22 cellular contexts compared by ENCODE assay signal in the genomic region with DNA sequence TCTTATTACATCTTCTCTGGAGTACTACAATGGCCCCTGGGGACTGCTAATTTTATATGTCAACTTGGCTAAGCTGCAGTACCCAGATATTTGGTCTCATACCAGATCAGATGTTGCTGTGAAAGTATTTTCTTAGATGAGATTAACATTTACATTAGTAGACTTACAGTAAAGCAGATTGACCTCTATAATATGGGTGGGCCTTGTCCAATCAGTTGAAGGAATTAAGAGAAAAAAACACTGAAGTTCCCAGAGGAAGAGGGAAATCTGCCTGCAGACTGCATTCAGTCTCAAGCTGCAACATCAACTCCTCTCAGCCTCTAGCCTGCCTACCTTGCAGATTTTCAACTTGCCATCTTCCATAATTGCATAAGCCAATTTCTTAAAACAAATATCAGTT.
A peak's percentile ranks its signal among the peaks of the same experiment; 100 is the strongest.
DNase-seq lines count a peak whose midpoint lies in the region; ATAC-seq, FAIRE-seq and TF ChIP-seq lines count a peak whose summit lies in the region.
"Had no signal": no experiment of that assay in that cellular context is flagged by ENCODE, and none has a peak within 500 bp of the region (broad histone marks: within the 10 kb centered on the region; RNA-seq: fewer than 3 reads in every experiment).

No MANE protein-coding gene starts in this region.

- H3K4me2 ChIP-seq in K562 (ENCODE audit: insufficient read depth, low read length), result no peak overlapping the region
- H3K4me2 ChIP-seq: A549; BLaER1 treated with 17β-estradiol and CSF1 and Interleukin-3, amounts not matched to agents 10 nM and 100 nM had no signal

- BruUV-seq in K562 (replicated peaks; lab: Mats Ljungman, UMichigan), result no TSS peak

- no peaks in the 10 kb centered on the region for H3K9me1 ChIP-seq in K562 (ENCODE audit: control insufficient read depth, insufficient read depth, low read length)

- H3K27me3 Mint-ChIP-seq in T-cell, result peaks cover 9 to 14% of the 10 kb centered on the region in 2 donors

- intact Hi-C loops in K562 (cut with micrococcal nuclease), result no loop called here

- POLR2A ChIA-PET in K562 (lab: Yijun Ruan, JAX) (interaction anchor here (1.0 kb wide), 1 partner anchor 14 kb away, joined by 3 read pairs; no protein-coding TSS in a partner anchor), T-cell (lab: Charles Lee) (no interaction called here)

- no peak overlapping the region for H3K27ac ChIP-seq in K562 (ENCODE audit: extremely low read depth, low read depth, low read length)
- H3K27ac ChIP-seq: 22Rv1; BLaER1 treated with 17β-estradiol and CSF1 and Interleukin-3, amounts not matched to agents 10 nM and 100 nM; C4-2B had no signal

- CTCF ChIA-PET in K562 (lab: Yijun Ruan, JAX; ENCODE audit: low intra/inter-chr PET ratio) (no interaction called here), T-cell (lab: Charles Lee) (no interaction called here)

- no peak for TF ChIP-seq POLR2A in K562 (conservative IDR thresholded peaks at IDR 0.05)

- DNase-seq in NCI-H82 (lab: John Stamatoyannopoulos, UW), result peak; percentile 14
- DNase-seq in NCI-H82 treated with DMSO at 0.1 percent for 48 hours (lab: John Stamatoyannopoulos, UW; ENCODE audit: unreplicated experiment), result no peak
- DNase-seq in K562 (ENCODE audit: extremely low read depth in 1 of 4, low spot score in 3 of 4), result no peak
- peak; percentile 9 for DNase-seq in islet precursor cell
- DNase-seq in H4 (ENCODE audit: low spot score), result no peak
- DNase-seq in T-cell, result no peak
- DNase-seq: AML-193; Caco-2; Calu3; CD4-positive, alpha-beta T cell; CD8-positive, alpha-beta T cell; DMS79 treated with DMSO at 0.1 percent for 48 hours; GF-D8 had no signal

- TF ChIP-seq CTCF in K562 (IDR thresholded peaks at IDR 0.05 in 2 of 3, conservative IDR thresholded peaks at IDR 0.05 in 1 of 3; ENCODE audit: insufficient read depth in 2 of 3, low read depth in 1 of 3, low read length in 3 of 3), result no peak

- no peak for TF ChIP-seq EP300 in K562 (IDR thresholded peaks at IDR 0.05; ENCODE audit: low read length)

- no peaks in the 10 kb centered on the region for H3K36me3 Mint-ChIP-seq in T-cell
- H3K36me3 Mint-ChIP-seq: CD8-positive, alpha-beta T cell had no signal

- no peak for TF ChIP-seq RAD21 in K562 (CRISPR knock-in tag; conservative IDR thresholded peaks at IDR 0.05 in 1 of 2, IDR thresholded peaks at IDR 0.05 in 1 of 2)

- in situ Hi-C loops in K562 (cut with MboI), result no loop called here

- H4K20me1 ChIP-seq in K562 (replicated peaks; ENCODE audit: control insufficient read depth, insufficient read depth, low read length), result no peaks in the 10 kb centered on the region
- H4K20me1 ChIP-seq: BLaER1 treated with 17β-estradiol and CSF1 and Interleukin-3, amounts not matched to agents 10 nM and 100 nM had no signal

- no peaks in the 10 kb centered on the region for H3K79me2 ChIP-seq in K562 (ENCODE audit: control insufficient read depth, insufficient read depth, low read length)

- H3K4me3 Mint-ChIP-seq in T-cell, result no peak overlapping the region
- H3K4me3 Mint-ChIP-seq: B cell; CD4-positive, alpha-beta T cell; CD8-positive, alpha-beta T cell had no signal

- H3K4me1 ChIP-seq in K562 (replicated peaks in 1 of 2; ENCODE audit: control insufficient read depth in 2 of 2, insufficient read depth in 2 of 2, low read length in 2 of 2), result no peaks in the 10 kb centered on the region
- H3K4me1 ChIP-seq: A549; BLaER1 treated with 17β-estradiol and CSF1 and Interleukin-3, amounts not matched to agents 10 nM and 100 nM; Caco-2 had no signal

- H3K9ac ChIP-seq in K562 (ENCODE audit: insufficient read depth in 1 of 2, low read depth in 2 of 2, low read length in 2 of 2), result no peak overlapping the region
- H3K9ac ChIP-seq: BLaER1 treated with 17β-estradiol and CSF1 and Interleukin-3, amounts not matched to agents 10 nM and 100 nM had no signal

- no peaks in the 10 kb centered on the region for H3K36me3 ChIP-seq in K562 (ENCODE audit: control insufficient read depth, insufficient read depth, low read length)
- H3K36me3 ChIP-seq: BLaER1 treated with 17β-estradiol and CSF1 and Interleukin-3, amounts not matched to agents 10 nM and 100 nM had no signal

- H3K9me3 ChIP-seq in K562 (replicated peaks; ENCODE audit: control insufficient read depth, insufficient read depth, low read depth, low read length), result no peaks in the 10 kb centered on the region

- ATAC-seq in K562 (no peak), T-cell (replicated peaks in 1 of 4) (no peak)
- ATAC-seq: A549; CD8-positive, alpha-beta T cell had no signal

- no peak overlapping the region for H3K4me3 ChIP-seq in K562
- H3K4me3 ChIP-seq: A549; BLaER1 treated with 17β-estradiol and CSF1 and Interleukin-3, amounts not matched to agents 10 nM and 100 nM had no signal

- peaks cover 2 to 3% of the 10 kb centered on the region in 2 experiments; a peak in 2 of 5 replicates for H3K27me3 ChIP-seq in K562 (ENCODE audit: control insufficient read depth in 2 of 2, insufficient read depth in 2 of 2, low read length in 2 of 2)
- H3K27me3 ChIP-seq: BLaER1 treated with 17β-estradiol and CSF1 and Interleukin-3, amounts not matched to agents 10 nM and 100 nM had no signal

- no peak overlapping the region for H3K27ac Mint-ChIP-seq in T-cell
- H3K27ac Mint-ChIP-seq: B cell; CD4-positive, alpha-beta T cell; CD8-positive, alpha-beta T cell had no signal

- no peaks in the 10 kb centered on the region for H3K4me1 Mint-ChIP-seq in T-cell
- H3K4me1 Mint-ChIP-seq: B cell had no signal

- no peak for FAIRE-seq in K562 (lab: Jason Lieb, UNC)
- FAIRE-seq: A549, D721Med, G401.6, GM12891, GM19239 had no signal

- H3K9me3 Mint-ChIP-seq in T-cell, result peaks cover 0 to 9% (median 3%) of the 10 kb centered on the region in 3 donors
- H3K9me3 Mint-ChIP-seq: CD4-positive, alpha-beta T cell; CD8-positive, alpha-beta T cell had no signal

- no peak overlapping the region for H2AFZ ChIP-seq in K562 (ENCODE audit: low read depth, low read length)

TF ChIP-seq in K562, 482 proteins besides CTCF, POLR2A, EP300 and RAD21:
- TF ChIP-seq FOXJ3 (CRISPR knock-in tag; IDR thresholded peaks at IDR 0.05), result no peak
- no peak for TF ChIP-seq MTF1 (CRISPR knock-in tag; IDR thresholded peaks at IDR 0.05; ENCODE audit: borderline replicate concordance)
- peak; percentile 76 for TF ChIP-seq RBM25 (IDR thresholded peaks at IDR 0.05; ENCODE audit: low read depth, low read length, severe bottlenecking)
- TF ChIP-seq ZNF134 (CRISPR knock-in tag; conservative IDR thresholded peaks at IDR 0.05), result peak; percentile 94

Comparison
In these comparisons a context has a peak if more than half of its experiments do, and no peak if none do; other contexts are left out.
1. DNase-seq: peak in NCI-H82 (single experiment) and islet precursor cell (single experiment); none in NCI-H82 treated with DMSO at 0.1 percent for 48 hours (single experiment), K562 (0 of 4), H4 (single experiment) and T-cell (0 of 34).